In the genomic region with DNA sequence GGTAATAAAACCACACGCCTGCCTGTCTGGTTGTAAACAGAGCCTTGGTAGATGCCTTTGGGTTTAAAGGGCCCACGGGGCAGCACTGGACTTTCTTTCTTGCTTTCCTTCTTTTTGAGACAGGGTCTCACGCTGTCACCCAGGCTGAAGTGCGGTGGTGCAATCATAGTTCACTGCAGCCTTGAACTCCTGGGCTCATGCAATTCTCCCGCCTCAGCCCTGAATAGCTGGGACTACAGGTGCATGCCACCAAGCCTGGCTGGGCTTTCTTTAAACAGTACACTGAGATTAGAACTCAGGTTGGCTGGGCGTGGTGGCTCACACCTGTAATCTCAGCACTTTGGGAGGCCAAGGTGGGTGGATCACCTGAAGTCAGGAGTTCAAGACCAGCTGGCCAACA, we compare ENCODE assay signal across 1 cellular context.
TF ChIP-seq lines count a peak whose summit lies in the region.

No MANE protein-coding gene starts in this region.

TF ChIP-seq in HepG2, 621 proteins besides CTCF, POLR2A, EP300 and RAD21:
- TF ChIP-seq ATF7 (IDR thresholded peaks at IDR 0.05), result no peak
- no peak for TF ChIP-seq ATF7 (CRISPR knock-in tag; IDR thresholded peaks at IDR 0.05)
- peak; percentile 82 for TF ChIP-seq RARA (CRISPR knock-in tag; IDR thresholded peaks at IDR 0.05)
- TF ChIP-seq HNF4A (CRISPR knock-in tag; IDR thresholded peaks at IDR 0.05), result peak; percentile 28; the same call in 1 of the 2 replicates
- peak; percentile 74 for TF ChIP-seq ZNF460 (CRISPR knock-in tag; IDR thresholded peaks at IDR 0.05; ENCODE audit: borderline replicate concordance)
- TF ChIP-seq ZBTB38 (CRISPR knock-in tag; IDR thresholded peaks at IDR 0.05), result peak; percentile 57; the same call in 1 of the 2 replicates
- peak; percentile 65 for TF ChIP-seq CEBPB (IDR thresholded peaks at IDR 0.05; ENCODE audit: borderline replicate concordance, low read depth, low read length)
- TF ChIP-seq, protein P1, sequence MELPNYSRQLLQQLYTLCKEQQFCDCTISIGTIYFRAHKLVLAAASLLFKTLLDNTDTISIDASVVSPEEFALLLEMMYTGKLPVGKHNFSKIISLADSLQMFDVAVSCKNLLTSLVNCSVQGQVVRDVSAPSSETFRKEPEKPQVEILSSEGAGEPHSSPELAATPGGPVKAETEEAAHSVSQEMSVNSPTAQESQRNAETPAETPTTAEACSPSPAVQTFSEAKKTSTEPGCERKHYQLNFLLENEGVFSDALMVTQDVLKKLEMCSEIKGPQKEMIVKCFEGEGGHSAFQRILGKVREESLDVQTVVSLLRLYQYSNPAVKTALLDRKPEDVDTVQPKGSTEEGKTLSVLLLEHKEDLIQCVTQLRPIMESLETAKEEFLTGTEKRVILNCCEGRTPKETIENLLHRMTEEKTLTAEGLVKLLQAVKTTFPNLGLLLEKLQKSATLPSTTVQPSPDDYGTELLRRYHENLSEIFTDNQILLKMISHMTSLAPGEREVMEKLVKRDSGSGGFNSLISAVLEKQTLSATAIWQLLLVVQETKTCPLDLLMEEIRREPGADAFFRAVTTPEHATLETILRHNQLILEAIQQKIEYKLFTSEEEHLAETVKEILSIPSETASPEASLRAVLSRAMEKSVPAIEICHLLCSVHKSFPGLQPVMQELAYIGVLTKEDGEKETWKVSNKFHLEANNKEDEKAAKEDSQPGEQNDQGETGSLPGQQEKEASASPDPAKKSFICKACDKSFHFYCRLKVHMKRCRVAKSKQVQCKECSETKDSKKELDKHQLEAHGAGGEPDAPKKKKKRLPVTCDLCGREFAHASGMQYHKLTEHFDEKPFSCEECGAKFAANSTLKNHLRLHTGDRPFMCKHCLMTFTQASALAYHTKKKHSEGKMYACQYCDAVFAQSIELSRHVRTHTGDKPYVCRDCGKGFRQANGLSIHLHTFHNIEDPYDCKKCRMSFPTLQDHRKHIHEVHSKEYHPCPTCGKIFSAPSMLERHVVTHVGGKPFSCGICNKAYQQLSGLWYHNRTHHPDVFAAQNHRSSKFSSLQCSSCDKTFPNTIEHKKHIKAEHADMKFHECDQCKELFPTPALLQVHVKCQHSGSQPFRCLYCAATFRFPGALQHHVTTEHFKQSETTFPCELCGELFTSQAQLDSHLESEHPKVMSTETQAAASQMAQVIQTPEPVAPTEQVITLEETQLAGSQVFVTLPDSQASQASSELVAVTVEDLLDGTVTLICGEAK (IDR thresholded peaks at IDR 0.05), result no peak
- TF ChIP-seq, protein P1 (CRISPR knock-in tag; IDR thresholded peaks at IDR 0.05), result no peak
